ENCODE assay signal across 11 cellular contexts in genomic region chr17:40067710-40068109, GRCh38. TPM values are rescaled to one million over a fixed set of nuclear protein-coding genes. Genes with fewer than 3 reads are reported as not detected.
DNase-seq lines count a peak whose midpoint lies in the region; ATAC-seq, FAIRE-seq and TF ChIP-seq lines count a peak whose summit lies in the region.
"Had no signal": no experiment of that assay in that cellular context is flagged by ENCODE, and none has a peak within 500 bp of the region (broad histone marks: within the 10 kb centered on the region; RNA-seq: fewer than 3 reads in every experiment).

No MANE protein-coding gene starts in this region.

- DNase-seq in activated CD8-positive, alpha-beta memory T cell treated with anti-CD3 and anti-CD28 coated beads, Interleukin-2, amount 10 ng/mL, durations not matched to agents 7 days and 5 days, result no peak
- no peak for DNase-seq in activated CD8-positive, alpha-beta memory T cell treated with anti-CD3 and anti-CD28 coated beads for 24 hours
- DNase-seq in suprapubic skin (ENCODE audit: low spot score in 2 of 2), result no peak
- DNase-seq in H54 (ENCODE audit: insufficient read length, low spot score), result no peak
- DNase-seq in stimulated activated CD4-positive, alpha-beta T cell treated with anti-CD3 and anti-CD28 coated beads, Interleukin-2, amount 100 ng/mL, for 24 hours, result no peak
- DNase-seq: activated naive CD4-positive, alpha-beta T cell treated with anti-CD3 and anti-CD28 coated beads, Interleukin-2, amount 50 U/mL, for 16 hours; midbrain; NCI-H2029 treated with DMSO at 0.1 percent for 48 hours had no signal

- peaks cover 5% of the 10 kb centered on the region for H3K27me3 Mint-ChIP-seq in activated CD8-positive, alpha-beta memory T cell treated with anti-CD3 and anti-CD28 coated beads, Interleukin-2, amount 10 ng/mL, durations not matched to agents 7 days and 5 days

- H3K4me3 Mint-ChIP-seq in activated CD8-positive, alpha-beta memory T cell treated with anti-CD3 and anti-CD28 coated beads, Interleukin-2, amount 10 ng/mL, durations not matched to agents 7 days and 5 days, result peak overlapping the region; percentile 81

- no peak overlapping the region for H3K4me3 ChIP-seq in mucosa of rectum (ENCODE audit: low read length in 2 of 2)
- H3K4me3 ChIP-seq in suprapubic skin, result no peak overlapping the region

- TF ChIP-seq EP300 in suprapubic skin (IDR thresholded peaks at IDR 0.05), result no peak

- no peak for ATAC-seq in activated CD8-positive, alpha-beta memory T cell treated with anti-CD3 and anti-CD28 coated beads, Interleukin-2, amount 10 ng/mL, durations not matched to agents 7 days and 5 days
- ATAC-seq in GM21381 (IDR thresholded peaks at IDR 0.05; ENCODE audit: unreplicated experiment), result no peak

- CTCF ChIA-PET in activated CD8-positive, alpha-beta memory T cell treated with anti-CD3 and anti-CD28 coated beads, Interleukin-2, amount 10 ng/mL, durations not matched to agents 7 days and 5 days (lab: Charles Lee), result interaction anchor here (1.3 to 7.0 kb wide), 5 partner anchors 7 to 41 kb away, joined by 3 to 85 read pairs (median 10); partner anchors contain the start of gene MED24

- no peak for TF ChIP-seq CTCF in suprapubic skin (IDR thresholded peaks at IDR 0.05)

- FAIRE-seq in H54 (lab: Jason Lieb, UNC), result no peak

- no peaks in the 10 kb centered on the region for H3K9me3 ChIP-seq in mucosa of rectum (ENCODE audit: control insufficient read depth in 2 of 2, low read length in 2 of 2)
- no peaks in the 10 kb centered on the region for H3K9me3 ChIP-seq in suprapubic skin

- TF ChIP-seq POLR2A in suprapubic skin (IDR thresholded peaks at IDR 0.05) (no peak), H54 (IDR thresholded peaks at IDR 0.05; ENCODE audit: low read depth, low read length) (no peak)

- no peaks in the 10 kb centered on the region for H3K36me3 Mint-ChIP-seq in activated CD8-positive, alpha-beta memory T cell treated with anti-CD3 and anti-CD28 coated beads, Interleukin-2, amount 10 ng/mL, durations not matched to agents 7 days and 5 days

- peak overlapping the region; percentile 40 for H3K27ac ChIP-seq in adipose tissue (ENCODE audit: low read depth, low read length)
- peak overlapping the region; percentile 6 to 98 for H3K27ac ChIP-seq in mucosa of rectum (ENCODE audit: low read depth in 2 of 2, low read length in 2 of 2)
- H3K27ac ChIP-seq in suprapubic skin, result peak overlapping the region; percentile 91

- no peaks in the 10 kb centered on the region for H3K27me3 ChIP-seq in mucosa of rectum (ENCODE audit: control insufficient read depth in 2 of 2, insufficient read depth in 2 of 2, low read length in 2 of 2)
- no peaks in the 10 kb centered on the region for H3K27me3 ChIP-seq in suprapubic skin

- peak overlapping the region; percentile 89 for H3K27ac Mint-ChIP-seq in activated CD8-positive, alpha-beta memory T cell treated with anti-CD3 and anti-CD28 coated beads, Interleukin-2, amount 10 ng/mL, durations not matched to agents 7 days and 5 days

- H3K4me1 ChIP-seq in mucosa of rectum (ENCODE audit: control insufficient read depth in 2 of 2, insufficient read depth in 2 of 2, low read length in 2 of 2) (peaks cover 72 to 79% of the 10 kb centered on the region in 2 donors), suprapubic skin (peaks cover 91% of the 10 kb centered on the region)

- H3K9ac ChIP-seq in mucosa of rectum (ENCODE audit: low read depth in 1 of 2, low read length in 2 of 2), result peak overlapping the region in 1 of 2 donors; percentile 71

- H3K36me3 ChIP-seq in mucosa of rectum (ENCODE audit: control insufficient read depth in 2 of 2, insufficient read depth in 2 of 2, low read length in 2 of 2) (no peaks in the 10 kb centered on the region), suprapubic skin (no peaks in the 10 kb centered on the region)

- H3K4me1 Mint-ChIP-seq in activated CD8-positive, alpha-beta memory T cell treated with anti-CD3 and anti-CD28 coated beads, Interleukin-2, amount 10 ng/mL, durations not matched to agents 7 days and 5 days, result peaks cover 39% of the 10 kb centered on the region

- WGBS in adipose tissue, 3 donors, result 94 to 97% (median 96%) methylated on average over 7 of the region's 7 CpGs
- 98% methylated on average over 7 of the region's 7 CpGs for WGBS in suprapubic skin

- H3K9me3 Mint-ChIP-seq in activated CD8-positive, alpha-beta memory T cell treated with anti-CD3 and anti-CD28 coated beads, Interleukin-2, amount 10 ng/mL, durations not matched to agents 7 days and 5 days (ENCODE audit: low read depth), result no peaks in the 10 kb centered on the region

RNA-seq across cellular contexts. Expression of gene THRA, which starts 4.9 kb away (rescaled TPM):
- total RNA-seq in activated CD8-positive, alpha-beta memory T cell treated with anti-CD3 and anti-CD28 coated beads, Interleukin-2, amount 10 ng/mL, durations not matched to agents 7 days and 5 days, result 1 to 10 TPM; 5.9 to 8.3 TPM
- polyA plus RNA-seq in adipose tissue, result 10 to 100 TPM; 22.5 to 64.0 (median 60.6) TPM
- total RNA-seq in suprapubic skin, result 10 to 100 TPM; 32.6 to 69.9 (median 48.9) TPM

RNA-seq across cellular contexts. Expression of gene MED24, which starts 13.5 kb away (rescaled TPM):
- 100 to 1,000 TPM in 1 of 2 experiments, 10 to 100 TPM in 1; 98.0 to 107 TPM for total RNA-seq in activated CD8-positive, alpha-beta memory T cell treated with anti-CD3 and anti-CD28 coated beads, Interleukin-2, amount 10 ng/mL, durations not matched to agents 7 days and 5 days
- polyA plus RNA-seq in adipose tissue, result 10 to 100 TPM; 29.2 to 55.6 (median 41.2) TPM
- 100 to 1,000 TPM in 1 of 4 donors, 10 to 100 TPM in 3; 67.4 to 198 (median 80.3) TPM for total RNA-seq in suprapubic skin

RNA-seq across cellular contexts. Expression of gene NR1D1, which starts 32.7 kb away (rescaled TPM):
- total RNA-seq in activated CD8-positive, alpha-beta memory T cell treated with anti-CD3 and anti-CD28 coated beads, Interleukin-2, amount 10 ng/mL, durations not matched to agents 7 days and 5 days, result 1 to 10 TPM; 3.3 to 4.8 TPM
- 10 to 100 TPM in 2 of 3 donors, 1 to 10 TPM in 1; 7.3 to 20.7 (median 15.0) TPM for polyA plus RNA-seq in adipose tissue
- 100 to 1,000 TPM in 2 of 4 donors, 10 to 100 TPM in 2; 62.1 to 184 (median 96.0) TPM for total RNA-seq in suprapubic skin

RNA-seq across cellular contexts. Expression of gene CSF3, which starts 52.5 kb away (rescaled TPM):
- total RNA-seq in activated CD8-positive, alpha-beta memory T cell treated with anti-CD3 and anti-CD28 coated beads, Interleukin-2, amount 10 ng/mL, durations not matched to agents 7 days and 5 days, result not detected
- 10 to 100 TPM in 1 of 3 donors, 1 to 10 TPM in 1, under 1 TPM in 1; 0.75 to 91.0 (median 4.4) TPM for polyA plus RNA-seq in adipose tissue
- total RNA-seq in suprapubic skin, result 1 to 10 TPM in 1 of 4 donors, not detected in 3; 5.0 TPM

RNA-seq across cellular contexts. Expression of gene MSL1, which starts 54.1 kb away (rescaled TPM):
- total RNA-seq in activated CD8-positive, alpha-beta memory T cell treated with anti-CD3 and anti-CD28 coated beads, Interleukin-2, amount 10 ng/mL, durations not matched to agents 7 days and 5 days, result 10 to 100 TPM; 91.4 to 94.7 TPM
- 10 to 100 TPM; 33.8 to 88.4 (median 62.1) TPM for polyA plus RNA-seq in adipose tissue
- total RNA-seq in suprapubic skin, result 100 to 1,000 TPM in 1 of 4 donors, 10 to 100 TPM in 3; 69.3 to 166 (median 86.9) TPM

Comparison
In these comparisons a context has a peak if more than half of its experiments do, and no peak if none do; other contexts are left out.
1. H3K27ac ChIP-seq: peak in every context shown above with its lines; median percentile 91 in suprapubic skin; 52 in mucosa of rectum; 40 in adipose tissue.
2. RNA of gene NR1D1, which starts 32.7 kb away (total RNA-seq): 62.1 to 184 TPM in suprapubic skin; 3.3 to 4.8 TPM in activated CD8-positive, alpha-beta memory T cell treated with anti-CD3 and anti-CD28 coated beads, Interleukin-2, amount 10 ng/mL, durations not matched to agents 7 days and 5 days; every median in the first group is over 10 times any median in the second.